In genomic region chr10:124287071-124287685, GRCh38 we compare ENCODE assay signal across 15 cellular contexts.
"Had no signal": no experiment of that assay in that cellular context is flagged by ENCODE, and none has a peak within 500 bp of the region (broad histone marks: within the 10 kb centered on the region; RNA-seq: fewer than 3 reads in every experiment).

No MANE protein-coding gene starts in this region.

- H3K27ac ChIP-seq: adrenal gland had no signal

- ATAC-seq: activated CD4-positive, CD25-positive, alpha-beta regulatory T cell treated with anti-CD3 and anti-CD28 coated beads, Interleukin-2, amount 50 U/mL, for 24 hours; activated naive CD4-positive, alpha-beta T cell treated with anti-CD3 and anti-CD28 coated beads, Interleukin-2, amount 50 U/mL, for 72 hours; activated T-cell treated with anti-CD3 and anti-CD28 coated beads, Interleukin-2, amount 50 U/mL, for 72 hours; effector memory CD8-positive, alpha-beta T cell; SK-N-SH treated with all-trans-retinoic acid at 6 μM for 48 hours; T-cell had no signal

- H3K4me3 ChIP-seq: adrenal gland had no signal

- H3K9me3 ChIP-seq: adrenal gland had no signal

- DNase-seq: activated CD4-positive, alpha-beta T cell treated with anti-CD3 and anti-CD28 coated beads, Interleukin-2, amount 10 ng/mL, durations not matched to agents 7 days and 5 days; activated CD8-positive, alpha-beta memory T cell treated with anti-CD3 and anti-CD28 coated beads, Interleukin-2, amount 50 U/mL, for 4 hours; activated gamma-delta T cell treated with Interleukin-2 at 50 U/mL for 16 hours; activated T-cell treated with anti-CD3 and anti-CD28 coated beads, Interleukin-2, amount 50 U/mL, for 72 hours; effector memory CD8-positive, alpha-beta T cell; hypothalamus; nephron progenitor cell; nucleus accumbens; retina; T-cell had no signal

- FAIRE-seq: keratinocyte had no signal

- H3K27me3 ChIP-seq: adrenal gland had no signal

- H3K36me3 ChIP-seq: adrenal gland had no signal

- H3K4me1 ChIP-seq: adrenal gland had no signal
